7 cellular contexts compared by ENCODE assay signal in genomic region chr5:151051066-151051930, GRCh38. TPM values are rescaled to one million over a fixed set of nuclear protein-coding genes. Genes with fewer than 3 reads are reported as not detected.
DNase-seq lines count a peak whose midpoint lies in the region; ATAC-seq and TF ChIP-seq lines count a peak whose summit lies in the region.

No MANE protein-coding gene starts in this region.

- H3K9me3 ChIP-seq in colonic mucosa (no peaks in the 10 kb centered on the region), liver (ENCODE audit: control insufficient read depth in 4 of 4, low read length in 3 of 4) (no peaks in the 10 kb centered on the region)

- H3K9ac ChIP-seq in colonic mucosa (ENCODE audit: low read depth in 2 of 2, low read length in 2 of 2) (no peak overlapping the region), liver (ENCODE audit: low read depth in 1 of 2, low read length in 2 of 2) (no peak overlapping the region)

- DNase-seq in GM13976 (ENCODE audit: low spot score), result peak; percentile 83
- peak; percentile 8 for DNase-seq in NCI-H2196 treated with DMSO at 0.1 percent for 48 hours (lab: John Stamatoyannopoulos, UW; ENCODE audit: unreplicated experiment)
- DNase-seq in activated CD4-positive, alpha-beta T cell treated with anti-CD3 and anti-CD28 coated beads for 4 hours, result peak; percentile 67 to 75
- DNase-seq in colonic mucosa, result peak; percentile 84
- DNase-seq in stimulated activated CD4-positive, alpha-beta T cell treated with anti-CD3 and anti-CD28 coated beads, TNF-alpha, amount 100 ng/mL, for 24 hours (ENCODE audit: low read depth in 3 of 3), result peak; percentile 50 to 66 (median 62)

- in situ Hi-C loops in GM13976 (cut with MboI; ENCODE audit: low sequenced_read_pairs, unreplicated experiment), result loop anchor here (5.0 kb wide), 1 partner anchor 66 kb away; no protein-coding TSS in a partner anchor

- H3K4me1 ChIP-seq in colonic mucosa, result peaks cover 4% of the 10 kb centered on the region
- H3K4me1 ChIP-seq in liver (ENCODE audit: control insufficient read depth in 4 of 4, insufficient read depth in 4 of 4, low read length in 3 of 4), result peaks cover 0 to 7% (median 2%) of the 10 kb centered on the region in 4 donors

- TF ChIP-seq CTCF in GM13976 (IDR thresholded peaks at IDR 0.05; ENCODE audit: borderline replicate concordance, control extremely low read depth, extremely low read depth, insufficient read depth, missing control alignments), result peak; percentile 80
- peak; percentile 77 for TF ChIP-seq CTCF in colonic mucosa (IDR thresholded peaks at IDR 0.05)
- peak; percentile 86 for TF ChIP-seq CTCF in liver (IDR thresholded peaks at IDR 0.05; ENCODE audit: low read depth, low read length, missing input control)

- intact Hi-C loops in colonic mucosa (cut with DNase I), result loop anchor here (1.0 to 5.0 kb wide), 2 partner anchors 64 to 111 kb away; no protein-coding TSS in a partner anchor

- H3K4me3 ChIP-seq in colonic mucosa, result no peak overlapping the region
- no peak overlapping the region for H3K4me3 ChIP-seq in liver (ENCODE audit: low read depth in 1 of 3, low read length in 3 of 3)

- H3K27ac ChIP-seq in colonic mucosa (no peak overlapping the region), liver (ENCODE audit: low read depth in 1 of 2, low read length in 2 of 2) (no peak overlapping the region)

- ATAC-seq in HG02642 (IDR thresholded peaks at IDR 0.05; ENCODE audit: poor library complexity, unreplicated experiment), result peak; percentile 78

- WGBS in liver, result 75% methylated on average over 6 of the region's 6 CpGs

- H3K27me3 ChIP-seq in colonic mucosa (no peaks in the 10 kb centered on the region), liver (ENCODE audit: control insufficient read depth in 4 of 4, insufficient read depth in 4 of 4, low read length in 3 of 4) (no peaks in the 10 kb centered on the region)

- peak; percentile 96 to 99 for TF ChIP-seq RAD21 in liver (IDR thresholded peaks at IDR 0.05)

- H3K36me3 ChIP-seq in colonic mucosa (peaks cover 14% of the 10 kb centered on the region), liver (ENCODE audit: control insufficient read depth in 4 of 4, insufficient read depth in 3 of 4, low read depth in 1 of 4, low read length in 3 of 4) (peaks cover 4 to 64% (median 55%) of the 10 kb centered on the region in 4 donors)

TF ChIP-seq in liver, 16 proteins besides CTCF, POLR2A, EP300 and RAD21:
- no peak for TF ChIP-seq MAX (IDR thresholded peaks at IDR 0.05)
- TF ChIP-seq HNF4A (conservative IDR thresholded peaks at IDR 0.05), result no peak
- TF ChIP-seq NR2F2 (IDR thresholded peaks at IDR 0.05), result no peak
- no peak for TF ChIP-seq RXRA (IDR thresholded peaks at IDR 0.05)
- no peak for TF ChIP-seq YY1 (IDR thresholded peaks at IDR 0.05)
- TF ChIP-seq ZBTB33 (IDR thresholded peaks at IDR 0.05), result no peak
- no peak for TF ChIP-seq JUND (IDR thresholded peaks at IDR 0.05)

RNA-seq across cellular contexts. Expression of gene TNIP1, which starts 29.5 kb away (rescaled TPM):
- total RNA-seq in colonic mucosa (100 to 1,000 TPM; 153 to 220 TPM), liver (100 to 1,000 TPM in 1 of 2 donors, 10 to 100 TPM in 1; 50.9 to 101 TPM)
- polyA plus RNA-seq in liver, result 10 to 100 TPM; 33.2 to 45.1 TPM

RNA-seq across cellular contexts. Expression of gene GPX3, which starts 30.9 kb away (rescaled TPM):
- total RNA-seq in colonic mucosa, result 10 to 100 TPM; 30.2 to 60.5 TPM
- 100 to 1,000 TPM in 1 of 2 donors, 10 to 100 TPM in 1; 72.9 to 156 TPM for total RNA-seq in liver
- 100 to 1,000 TPM; 318 to 878 TPM for polyA plus RNA-seq in liver

Comparison
In these comparisons a context has a peak if more than half of its experiments do, and no peak if none do; other contexts are left out.
1. DNase-seq: peak in every context shown above with its lines; median percentile 84 in colonic mucosa; 83 in GM13976; 71 in activated CD4-positive, alpha-beta T cell treated with anti-CD3 and anti-CD28 coated beads for 4 hours; 62 in stimulated activated CD4-positive, alpha-beta T cell treated with anti-CD3 and anti-CD28 coated beads, TNF-alpha, amount 100 ng/mL, for 24 hours; 8 in NCI-H2196 treated with DMSO at 0.1 percent for 48 hours.